ENCODE assay signal across 8 cellular contexts in the genomic region with DNA sequence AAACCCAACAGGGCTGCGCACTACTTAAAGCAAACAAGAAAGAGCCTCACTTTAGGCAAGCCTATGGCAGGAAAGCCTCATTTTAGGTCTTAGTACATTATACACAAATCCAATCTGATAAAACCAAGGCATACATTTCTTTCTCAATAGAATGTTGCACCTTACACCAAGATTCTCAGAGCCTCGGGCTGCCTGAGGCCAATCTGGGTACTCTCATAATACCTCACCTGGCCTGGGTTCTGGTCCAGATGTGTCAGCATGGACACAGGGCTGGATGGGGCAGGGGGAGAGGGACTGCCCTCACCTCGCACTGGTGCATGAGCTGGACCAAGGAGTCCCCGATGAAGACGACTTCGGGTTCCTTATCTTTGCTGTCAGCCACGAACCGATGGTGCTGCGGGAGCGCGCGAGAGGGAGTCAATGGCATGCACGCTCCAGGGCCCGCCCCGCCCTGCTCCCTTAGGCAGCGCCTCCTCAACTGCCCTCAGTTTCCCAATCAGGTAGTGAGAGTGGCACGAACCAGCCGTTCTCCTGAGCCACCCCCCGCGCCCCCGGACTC. TPM values are rescaled to one million over a fixed set of nuclear protein-coding genes. Genes with fewer than 3 reads are reported as not detected.
DNase-seq lines count a peak whose midpoint lies in the region; ATAC-seq and TF ChIP-seq lines count a peak whose summit lies in the region.

A gene with protein sequence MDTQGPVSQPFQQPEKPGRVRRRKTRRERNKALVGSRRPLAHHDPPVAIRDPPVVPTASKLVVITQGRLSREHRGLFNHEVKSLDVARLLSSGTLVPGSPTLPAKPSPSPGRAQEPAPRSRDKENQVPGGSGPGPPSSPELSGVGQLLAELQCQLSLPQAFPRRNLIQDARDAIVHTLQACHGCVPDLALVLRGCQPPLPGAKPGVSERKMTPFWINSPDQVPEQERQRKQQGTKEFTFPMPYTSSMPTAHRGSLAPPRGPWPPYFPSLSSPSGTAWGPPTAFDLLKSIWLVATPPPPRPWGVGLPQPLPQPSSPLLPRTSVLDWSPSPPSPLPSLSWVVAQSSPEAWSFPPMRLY (plus strand): TSS at position 487 of the 559 bp plus-strand sequence. CDS start 7,453 bp downstream, outside the sequence.

- H2AFZ ChIP-seq in PC-9: peak within 1 kb of the TSS; percentile 94

- POLR2A ChIA-PET in AG04449 (lab: Yijun Ruan, JAX): interaction anchor here (1.0 kb wide), 1 partner anchor 56 kb away, joined by 4 read pairs; no protein-coding TSS in a partner anchor
- POLR2A ChIA-PET in PC-9 (lab: Charles Lee; ENCODE audit: unreplicated experiment): interaction anchor here (0.6 kb wide), 1 partner anchor 61 kb away, joined by 7 read pairs; no protein-coding TSS in a partner anchor
- POLR2A ChIA-PET in naive thymus-derived CD4-positive, alpha-beta T cell (lab: Charles Lee): interaction anchor here (0.9 to 1.3 kb wide), 4 partner anchors 57 to 177 kb away, joined by 3 to 7 read pairs (median 4); a partner anchor contains a TSS

- no peaks in the 10 kb centered on the region for H3K9me3 Mint-ChIP-seq in effector memory CD8-positive, alpha-beta T cell
- no peaks in the 10 kb centered on the region for H3K9me3 Mint-ChIP-seq in naive thymus-derived CD4-positive, alpha-beta T cell

- H4K20me1 ChIP-seq in PC-9 (ENCODE audit: insufficient read depth): no peaks in the 10 kb centered on the region

- peak within 1 kb of the TSS; percentile 59 to 78 for H3K27ac Mint-ChIP-seq in effector memory CD8-positive, alpha-beta T cell
- H3K27ac Mint-ChIP-seq in naive thymus-derived CD4-positive, alpha-beta T cell: peak within 1 kb of the TSS; percentile 64 to 94 (median 88)

- ATAC-seq in GM19023 (IDR thresholded peaks at IDR 0.05; ENCODE audit: unreplicated experiment): peak; percentile 7
- ATAC-seq in effector memory CD8-positive, alpha-beta T cell (replicated peaks): peak; percentile 6
- ATAC-seq in naive thymus-derived CD4-positive, alpha-beta T cell: peak; percentile 8

- no peaks in the 10 kb centered on the region for H3K9me2 ChIP-seq in PC-9 (ENCODE audit: insufficient read depth)

- no peaks in the 10 kb centered on the region for H3K9me3 ChIP-seq in PC-9 (ENCODE audit: insufficient read depth, low read depth)
- no peaks in the 10 kb centered on the region for H3K9me3 ChIP-seq in naive thymus-derived CD4-positive, alpha-beta T cell (ENCODE audit: control insufficient read depth in 2 of 3, low read length in 3 of 3)

- H3K4me2 ChIP-seq in PC-9: peak within 1 kb of the TSS; percentile 92

- H3K4me1 Mint-ChIP-seq in effector memory CD8-positive, alpha-beta T cell (ENCODE audit: low read depth in 2 of 2): peaks cover 11 to 20% of the 10 kb centered on the region in 2 donors
- H3K4me1 Mint-ChIP-seq in naive thymus-derived CD4-positive, alpha-beta T cell: peaks cover 11 to 30% (median 23%) of the 10 kb centered on the region in 7 donors

- TSS peak; percentile 54 for BruUV-seq in PC-9 (replicated peaks; lab: Mats Ljungman, UMichigan)

- H3K4me3 ChIP-seq in AG04449 (ENCODE audit: low read depth, low read length) (peak within 1 kb of the TSS; percentile 80), PC-9 (peak within 1 kb of the TSS; percentile 78)
- peak within 1 kb of the TSS; percentile 85 for H3K4me3 ChIP-seq in naive thymus-derived CD4-positive, alpha-beta T cell (ENCODE audit: low read length)

- intact Hi-C loops in PC-9 (cut with micrococcal nuclease; ENCODE audit: unreplicated experiment): loop anchor here (1.0 to 2.0 kb wide), 2 partner anchors 24 to 59 kb away; a partner anchor contains a TSS
- intact Hi-C loops in naive thymus-derived CD4-positive, alpha-beta T cell (cut with micrococcal nuclease): loop anchor here (1.0 to 2.0 kb wide), 10 partner anchors 18 to 442 kb away; a partner anchor contains a TSS

- CTCF ChIA-PET in AG04449 (lab: Yijun Ruan, JAX) (interaction anchor here (1.0 to 1.5 kb wide), 4 partner anchors 9 to 20 kb away, joined by 3 to 4 read pairs (median 4); no protein-coding TSS in a partner anchor), PC-9 (lab: Charles Lee) (interaction anchor here (0.7 kb wide), 1 partner anchor 140 kb away, joined by 3 read pairs; no protein-coding TSS in a partner anchor)
- CTCF ChIA-PET in naive thymus-derived CD4-positive, alpha-beta T cell (lab: Charles Lee): interaction anchor here (0.9 to 1.4 kb wide), 2 partner anchors 169 to 192 kb away, joined by 3 to 5 read pairs; a partner anchor contains a TSS

- peaks cover 12% of the 10 kb centered on the region for H3K79me2 ChIP-seq in PC-9 (ENCODE audit: low read depth)

- peak within 1 kb of the TSS; percentile 90 to 92 for H3K4me3 Mint-ChIP-seq in effector memory CD8-positive, alpha-beta T cell
- H3K4me3 Mint-ChIP-seq in naive thymus-derived CD4-positive, alpha-beta T cell: peak within 1 kb of the TSS; percentile 83 to 92 (median 89)

- H3K36me3 Mint-ChIP-seq in effector memory CD8-positive, alpha-beta T cell (ENCODE audit: insufficient read depth): peaks cover 7% of the 10 kb centered on the region
- peaks cover 0 to 3% (median 0%) of the 10 kb centered on the region in 5 donors for H3K36me3 Mint-ChIP-seq in naive thymus-derived CD4-positive, alpha-beta T cell

- no peak within 1 kb of the TSS for H3K27ac ChIP-seq in PC-9
- peak within 1 kb of the TSS; percentile 71 for H3K27ac ChIP-seq in naive thymus-derived CD4-positive, alpha-beta T cell (ENCODE audit: low read depth, low read length)

- no peaks in the 10 kb centered on the region for H3K27me3 ChIP-seq in PC-9 (ENCODE audit: insufficient read depth, low read depth)
- no peaks in the 10 kb centered on the region for H3K27me3 ChIP-seq in naive thymus-derived CD4-positive, alpha-beta T cell (ENCODE audit: control insufficient read depth in 2 of 2, insufficient read depth in 2 of 2, low read length in 2 of 2)

- no peaks in the 10 kb centered on the region for H3K36me3 ChIP-seq in PC-9 (ENCODE audit: low read depth)
- H3K36me3 ChIP-seq in naive thymus-derived CD4-positive, alpha-beta T cell (ENCODE audit: control insufficient read depth in 2 of 3, insufficient read depth in 3 of 3, low read length in 3 of 3): peaks cover 0 to 9% (median 0%) of the 10 kb centered on the region in 3 experiments

- TF ChIP-seq CTCF in AG04449 (IDR thresholded peaks at IDR 0.05; ENCODE audit: insufficient read depth, low read length, missing control alignments): no peak
- no peak for TF ChIP-seq CTCF in PC-9 (conservative IDR thresholded peaks at IDR 0.05)

- peaks cover 5% of the 10 kb centered on the region; the same call in 1 of the 2 replicates for H3F3A ChIP-seq in PC-9 (ENCODE audit: insufficient read depth, low read depth)

- H3K27me3 Mint-ChIP-seq in effector memory CD8-positive, alpha-beta T cell: no peaks in the 10 kb centered on the region
- no peaks in the 10 kb centered on the region for H3K27me3 Mint-ChIP-seq in naive thymus-derived CD4-positive, alpha-beta T cell

- DNase-seq in AG04449 (ENCODE audit: low read depth, low spot score): no peak
- DNase-seq in PC-9: no peak
- DNase-seq in effector memory CD8-positive, alpha-beta T cell: no peak
- DNase-seq in naive thymus-derived CD4-positive, alpha-beta T cell: peak in 1 of 9 donors; percentile 21
- no peak for DNase-seq in KG1 (lab: John Stamatoyannopoulos, UW)
- DNase-seq in foreskin melanocyte: no peak
- no peak for DNase-seq in T1000 (lab: John Stamatoyannopoulos, UW)

- peaks cover 7% of the 10 kb centered on the region; the same call in 1 of the 2 replicates for H3K4me1 ChIP-seq in PC-9 (replicated peaks; ENCODE audit: insufficient read depth)
- peaks cover 11 to 16% of the 10 kb centered on the region in 2 donors for H3K4me1 ChIP-seq in naive thymus-derived CD4-positive, alpha-beta T cell (ENCODE audit: control insufficient read depth in 2 of 2, insufficient read depth in 2 of 2, low read length in 2 of 2)

RNA-seq across cellular contexts. Expression of the gene that starts here (rescaled TPM):
- total RNA-seq in PC-9 (2021): 0.85 and 1.1 TPM in 2 replicates
- under 1 TPM in 4 of 5 experiments, not detected in 1; 0.32 to 0.68 (median 0.38) TPM for total RNA-seq in naive thymus-derived CD4-positive, alpha-beta T cell
- polyA plus RNA-seq in naive thymus-derived CD4-positive, alpha-beta T cell: under 1 TPM; 0.48 to 0.61 TPM

Comparison
In these comparisons a context has a peak if more than half of its experiments do, and no peak if none do; other contexts are left out.
1. Peak in ATAC-seq, H3K4me3 ChIP-seq and H3K27ac ChIP-seq in naive thymus-derived CD4-positive, alpha-beta T cell; RNA of the gene not detected or under 1 TPM.